ENCODE assay signal across 1 cellular context in genomic region chr11:123653405-123653996, GRCh38.
TF ChIP-seq lines count a peak whose summit lies in the region.

No MANE protein-coding gene starts in this region.

TF ChIP-seq in HCT116, 20 proteins besides CTCF, POLR2A, EP300 and RAD21 (continued from another document):
- TF ChIP-seq MAX (IDR thresholded peaks at IDR 0.05), result no peak
- no peak for TF ChIP-seq POLR2AphosphoS5 (IDR thresholded peaks at IDR 0.05; ENCODE audit: low read depth, low read length)
- TF ChIP-seq CEBPB (IDR thresholded peaks at IDR 0.05; ENCODE audit: low read depth), result no peak
- no peak for TF ChIP-seq TCF7L2 (IDR thresholded peaks at IDR 0.05; ENCODE audit: borderline replicate concordance, extremely low read depth, insufficient read depth, insufficient read length)
